In the genomic region with DNA sequence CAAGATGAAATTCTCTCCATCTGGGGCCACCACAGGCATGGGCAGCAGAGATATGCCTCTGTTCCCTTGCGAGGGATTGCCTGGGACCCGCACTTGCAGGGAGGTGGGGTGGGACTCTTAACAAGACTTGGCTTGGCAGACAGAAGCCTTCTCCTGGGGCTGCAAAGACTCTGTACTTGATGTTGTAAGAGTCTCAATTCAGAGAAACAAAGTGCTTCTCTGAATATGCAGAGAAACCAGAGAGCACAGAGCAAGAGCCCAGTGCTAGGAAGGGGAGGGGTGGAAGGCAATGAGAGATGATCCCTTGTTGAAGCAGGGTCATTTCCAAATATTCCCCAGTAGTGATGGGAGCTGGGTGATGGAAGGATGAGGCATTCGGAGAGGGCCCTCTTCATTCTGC, we compare ENCODE assay signal across 1 cellular context.
TF ChIP-seq lines count a peak whose summit lies in the region.

No MANE protein-coding gene starts in this region.

TF ChIP-seq in WTC11, 78 proteins besides CTCF, POLR2A, EP300 and RAD21 (continued from another document):
- TF ChIP-seq, protein P1, sequence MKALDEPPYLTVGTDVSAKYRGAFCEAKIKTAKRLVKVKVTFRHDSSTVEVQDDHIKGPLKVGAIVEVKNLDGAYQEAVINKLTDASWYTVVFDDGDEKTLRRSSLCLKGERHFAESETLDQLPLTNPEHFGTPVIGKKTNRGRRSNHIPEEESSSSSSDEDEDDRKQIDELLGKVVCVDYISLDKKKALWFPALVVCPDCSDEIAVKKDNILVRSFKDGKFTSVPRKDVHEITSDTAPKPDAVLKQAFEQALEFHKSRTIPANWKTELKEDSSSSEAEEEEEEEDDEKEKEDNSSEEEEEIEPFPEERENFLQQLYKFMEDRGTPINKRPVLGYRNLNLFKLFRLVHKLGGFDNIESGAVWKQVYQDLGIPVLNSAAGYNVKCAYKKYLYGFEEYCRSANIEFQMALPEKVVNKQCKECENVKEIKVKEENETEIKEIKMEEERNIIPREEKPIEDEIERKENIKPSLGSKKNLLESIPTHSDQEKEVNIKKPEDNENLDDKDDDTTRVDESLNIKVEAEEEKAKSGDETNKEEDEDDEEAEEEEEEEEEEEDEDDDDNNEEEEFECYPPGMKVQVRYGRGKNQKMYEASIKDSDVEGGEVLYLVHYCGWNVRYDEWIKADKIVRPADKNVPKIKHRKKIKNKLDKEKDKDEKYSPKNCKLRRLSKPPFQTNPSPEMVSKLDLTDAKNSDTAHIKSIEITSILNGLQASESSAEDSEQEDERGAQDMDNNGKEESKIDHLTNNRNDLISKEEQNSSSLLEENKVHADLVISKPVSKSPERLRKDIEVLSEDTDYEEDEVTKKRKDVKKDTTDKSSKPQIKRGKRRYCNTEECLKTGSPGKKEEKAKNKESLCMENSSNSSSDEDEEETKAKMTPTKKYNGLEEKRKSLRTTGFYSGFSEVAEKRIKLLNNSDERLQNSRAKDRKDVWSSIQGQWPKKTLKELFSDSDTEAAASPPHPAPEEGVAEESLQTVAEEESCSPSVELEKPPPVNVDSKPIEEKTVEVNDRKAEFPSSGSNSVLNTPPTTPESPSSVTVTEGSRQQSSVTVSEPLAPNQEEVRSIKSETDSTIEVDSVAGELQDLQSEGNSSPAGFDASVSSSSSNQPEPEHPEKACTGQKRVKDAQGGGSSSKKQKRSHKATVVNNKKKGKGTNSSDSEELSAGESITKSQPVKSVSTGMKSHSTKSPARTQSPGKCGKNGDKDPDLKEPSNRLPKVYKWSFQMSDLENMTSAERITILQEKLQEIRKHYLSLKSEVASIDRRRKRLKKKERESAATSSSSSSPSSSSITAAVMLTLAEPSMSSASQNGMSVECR (CRISPR knock-in tag; IDR thresholded peaks at IDR 0.05; ENCODE audit: borderline replicate concordance), result no peak
- TF ChIP-seq SMAD4 (CRISPR knock-in tag; IDR thresholded peaks at IDR 0.05) (no peak), KAT7 (CRISPR knock-in tag; IDR thresholded peaks at IDR 0.05; ENCODE audit: borderline replicate concordance) (no peak), ZNF671 (CRISPR knock-in tag; IDR thresholded peaks at IDR 0.05) (no peak), GTF2I (CRISPR knock-in tag; conservative IDR thresholded peaks at IDR 0.05) (no peak), JAZF1 (CRISPR knock-in tag; IDR thresholded peaks at IDR 0.05) (no peak)
- TF ChIP-seq, protein P2, sequence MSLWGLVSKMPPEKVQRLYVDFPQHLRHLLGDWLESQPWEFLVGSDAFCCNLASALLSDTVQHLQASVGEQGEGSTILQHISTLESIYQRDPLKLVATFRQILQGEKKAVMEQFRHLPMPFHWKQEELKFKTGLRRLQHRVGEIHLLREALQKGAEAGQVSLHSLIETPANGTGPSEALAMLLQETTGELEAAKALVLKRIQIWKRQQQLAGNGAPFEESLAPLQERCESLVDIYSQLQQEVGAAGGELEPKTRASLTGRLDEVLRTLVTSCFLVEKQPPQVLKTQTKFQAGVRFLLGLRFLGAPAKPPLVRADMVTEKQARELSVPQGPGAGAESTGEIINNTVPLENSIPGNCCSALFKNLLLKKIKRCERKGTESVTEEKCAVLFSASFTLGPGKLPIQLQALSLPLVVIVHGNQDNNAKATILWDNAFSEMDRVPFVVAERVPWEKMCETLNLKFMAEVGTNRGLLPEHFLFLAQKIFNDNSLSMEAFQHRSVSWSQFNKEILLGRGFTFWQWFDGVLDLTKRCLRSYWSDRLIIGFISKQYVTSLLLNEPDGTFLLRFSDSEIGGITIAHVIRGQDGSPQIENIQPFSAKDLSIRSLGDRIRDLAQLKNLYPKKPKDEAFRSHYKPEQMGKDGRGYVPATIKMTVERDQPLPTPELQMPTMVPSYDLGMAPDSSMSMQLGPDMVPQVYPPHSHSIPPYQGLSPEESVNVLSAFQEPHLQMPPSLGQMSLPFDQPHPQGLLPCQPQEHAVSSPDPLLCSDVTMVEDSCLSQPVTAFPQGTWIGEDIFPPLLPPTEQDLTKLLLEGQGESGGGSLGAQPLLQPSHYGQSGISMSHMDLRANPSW (CRISPR knock-in tag; conservative IDR thresholded peaks at IDR 0.05; ENCODE audit: low read depth), result no peak
- TF ChIP-seq, protein P3, sequence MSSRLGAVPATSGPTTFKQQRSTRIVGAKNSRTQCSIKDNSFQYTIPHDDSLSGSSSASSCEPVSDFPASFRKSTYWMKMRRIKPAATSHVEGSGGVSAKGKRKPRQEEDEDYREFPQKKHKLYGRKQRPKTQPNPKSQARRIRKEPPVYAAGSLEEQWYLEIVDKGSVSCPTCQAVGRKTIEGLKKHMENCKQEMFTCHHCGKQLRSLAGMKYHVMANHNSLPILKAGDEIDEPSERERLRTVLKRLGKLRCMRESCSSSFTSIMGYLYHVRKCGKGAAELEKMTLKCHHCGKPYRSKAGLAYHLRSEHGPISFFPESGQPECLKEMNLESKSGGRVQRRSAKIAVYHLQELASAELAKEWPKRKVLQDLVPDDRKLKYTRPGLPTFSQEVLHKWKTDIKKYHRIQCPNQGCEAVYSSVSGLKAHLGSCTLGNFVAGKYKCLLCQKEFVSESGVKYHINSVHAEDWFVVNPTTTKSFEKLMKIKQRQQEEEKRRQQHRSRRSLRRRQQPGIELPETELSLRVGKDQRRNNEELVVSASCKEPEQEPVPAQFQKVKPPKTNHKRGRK (CRISPR knock-in tag; IDR thresholded peaks at IDR 0.05; ENCODE audit: borderline replicate concordance), result no peak
- TF ChIP-seq, protein P4, sequence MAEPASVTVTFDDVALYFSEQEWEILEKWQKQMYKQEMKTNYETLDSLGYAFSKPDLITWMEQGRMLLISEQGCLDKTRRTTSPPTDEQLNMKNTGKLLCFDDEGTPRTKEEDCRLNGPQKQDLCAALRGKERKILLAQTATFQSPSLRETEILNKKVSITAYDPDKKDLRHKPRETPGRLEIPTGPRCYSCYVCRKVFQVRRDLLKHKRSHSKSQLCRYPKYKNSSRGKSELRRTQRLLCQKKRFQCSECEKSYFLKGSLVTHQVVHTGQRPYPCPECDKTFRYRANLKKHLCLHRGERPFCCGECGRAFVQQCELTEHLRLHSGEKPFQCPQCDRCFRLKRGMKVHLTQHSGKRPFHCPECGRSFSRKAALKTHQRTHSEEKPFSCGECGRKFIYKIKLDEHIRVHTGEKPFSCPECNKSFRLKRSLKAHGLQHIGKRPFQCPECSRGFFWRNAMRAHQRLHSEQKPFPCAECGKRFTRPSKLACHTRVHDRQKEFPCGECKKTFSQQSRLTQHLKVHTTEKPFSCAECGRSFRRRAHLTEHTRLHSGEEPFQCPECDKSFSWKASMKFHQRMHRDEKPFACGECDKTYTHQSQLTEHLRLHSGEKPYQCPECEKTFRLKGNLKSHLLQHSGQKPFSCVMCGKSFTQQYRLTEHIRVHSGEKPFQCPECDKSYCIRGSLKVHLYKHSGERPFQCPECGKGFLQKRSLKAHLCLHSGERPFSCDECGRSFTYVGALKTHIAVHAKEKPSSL (CRISPR knock-in tag; conservative IDR thresholded peaks at IDR 0.05), result no peak
